Comparison of ENCODE assay signal across 8 cellular contexts in genomic region chr2:217993817-217994459, GRCh38. TPM values are rescaled to one million over a fixed set of nuclear protein-coding genes. Genes with fewer than 3 reads are reported as not detected.
DNase-seq lines count a peak whose midpoint lies in the region; ATAC-seq and TF ChIP-seq lines count a peak whose summit lies in the region.

No MANE protein-coding gene starts in this region.

- H2BK120ac ChIP-seq in trophoblast cell (ENCODE audit: insufficient read depth, low read length, poor library complexity) = peak overlapping the region; percentile 15

- no peaks in the 10 kb centered on the region for H3K79me2 ChIP-seq in trophoblast cell (ENCODE audit: control insufficient read depth, insufficient read depth, low read length, poor library complexity)

- TF ChIP-seq CTCF in fibroblast of villous mesenchyme (IDR thresholded peaks at IDR 0.05; ENCODE audit: insufficient read depth, low read depth, low read length) = peak; percentile 79

- no peak overlapping the region for H3K14ac ChIP-seq in trophoblast cell (ENCODE audit: low read length)

- ATAC-seq in Right ventricle myocardium inferior (peak; percentile 29), GM21619 (IDR thresholded peaks at IDR 0.05; ENCODE audit: unreplicated experiment) (no peak)

- DNase-seq in Right ventricle myocardium inferior (ENCODE audit: missing footprints) = peak; percentile 85
- no peak for DNase-seq in cardiac septum (ENCODE audit: low spot score)
- peak; percentile 76 for DNase-seq in NCI-H82 (lab: John Stamatoyannopoulos, UW)
- peak; percentile 50 for DNase-seq in activated T-cell treated with anti-CD3 and anti-CD28 coated beads for 48 hours (ENCODE audit: low read depth)
- DNase-seq in fibroblast of villous mesenchyme (ENCODE audit: low read depth) = peak; percentile 42
- peak in 1 of 2 donors; percentile 37 for DNase-seq in trophoblast cell
- DNase-seq in NCI-H526 treated with DMSO at 0.1 percent for 48 hours (lab: John Stamatoyannopoulos, UW) = no peak

- no peak overlapping the region for H3K9ac ChIP-seq in trophoblast cell (ENCODE audit: low read length)

- no peak overlapping the region for H3K18ac ChIP-seq in trophoblast cell (ENCODE audit: low read length)

- peak overlapping the region; percentile 42 for H2BK12ac ChIP-seq in trophoblast cell (ENCODE audit: low read length)

- peaks cover 25 to 29% of the 10 kb centered on the region in 2 experiments for H3K4me1 ChIP-seq in trophoblast cell (ENCODE audit: control insufficient read depth in 1 of 2, insufficient read depth in 2 of 2, low read length in 2 of 2)

- H3K23ac ChIP-seq in trophoblast cell (ENCODE audit: low read length) = no peak overlapping the region

- H3K36me3 ChIP-seq in trophoblast cell (ENCODE audit: control insufficient read depth in 1 of 2, insufficient read depth in 2 of 2, low read length in 2 of 2) = no peaks in the 10 kb centered on the region

- intact Hi-C loops in Right ventricle myocardium inferior (cut with DNase I) = no loop called here
- intact Hi-C loops in cardiac septum (cut with DNase I) = loop anchor here (2.0 kb wide), 1 partner anchor 41 kb away; no protein-coding TSS in a partner anchor

- H4K91ac ChIP-seq in trophoblast cell (ENCODE audit: low read depth, low read length) = peak overlapping the region; percentile 49

- peak overlapping the region; percentile 9 for H3K4me2 ChIP-seq in trophoblast cell (ENCODE audit: low read length)

- H4K12ac ChIP-seq in trophoblast cell (ENCODE audit: low read depth, low read length) = no peak overlapping the region

- H3K4me3 ChIP-seq in fibroblast of villous mesenchyme (ENCODE audit: low read depth, low read length) (no peak overlapping the region), trophoblast cell (ENCODE audit: low read depth, low read length) (no peak overlapping the region)

- no peak overlapping the region for H2AFZ ChIP-seq in trophoblast cell (ENCODE audit: insufficient read depth, low read length, poor library complexity)

- H3K27me3 ChIP-seq in trophoblast cell (ENCODE audit: insufficient read depth, low read length) = no peaks in the 10 kb centered on the region

- H3K9me3 ChIP-seq in trophoblast cell (ENCODE audit: insufficient read depth, low read depth, low read length) = peaks cover 7% of the 10 kb centered on the region

- no peak overlapping the region for H2BK5ac ChIP-seq in trophoblast cell (ENCODE audit: low read depth, low read length, poor library complexity)

- peaks cover 4% of the 10 kb centered on the region for H3K79me1 ChIP-seq in trophoblast cell (ENCODE audit: low read length)

- no peak overlapping the region for H4K8ac ChIP-seq in trophoblast cell (ENCODE audit: low read depth, low read length)

- WGBS in trophoblast cell (ENCODE audit: extremely low coverage, insufficient coverage, insufficient read length) = no CpG with 5 or more reads among the region's 6 CpGs

- H3K27ac ChIP-seq in trophoblast cell (ENCODE audit: low read depth, low read length) = peak overlapping the region; percentile 69

- no peak overlapping the region for H3K4ac ChIP-seq in trophoblast cell (ENCODE audit: low read depth, low read length)

- no peak overlapping the region for H2AK5ac ChIP-seq in trophoblast cell (ENCODE audit: low read length)

RNA-seq across cellular contexts. Expression of gene TNS1, which starts 8.9 kb away (rescaled TPM):
- 705 TPM for total RNA-seq in Right ventricle myocardium inferior
- 870 TPM for total RNA-seq in cardiac septum
- 127 and 147 TPM in 2 replicates for total RNA-seq in fibroblast of villous mesenchyme
- 1.5 and 2.0 TPM in 2 replicates for polyA plus RNA-seq in trophoblast cell (2013)

Comparison
In these comparisons a context has a peak if more than half of its experiments do, and no peak if none do; other contexts are left out.
1. DNase-seq: peak in Right ventricle myocardium inferior (single experiment), NCI-H82 (single experiment), activated T-cell treated with anti-CD3 and anti-CD28 coated beads for 48 hours (single experiment) and fibroblast of villous mesenchyme (single experiment); none in cardiac septum (single experiment) and NCI-H526 treated with DMSO at 0.1 percent for 48 hours (single experiment).